Comparison of ENCODE assay signal across 16 cellular contexts in the genomic region with DNA sequence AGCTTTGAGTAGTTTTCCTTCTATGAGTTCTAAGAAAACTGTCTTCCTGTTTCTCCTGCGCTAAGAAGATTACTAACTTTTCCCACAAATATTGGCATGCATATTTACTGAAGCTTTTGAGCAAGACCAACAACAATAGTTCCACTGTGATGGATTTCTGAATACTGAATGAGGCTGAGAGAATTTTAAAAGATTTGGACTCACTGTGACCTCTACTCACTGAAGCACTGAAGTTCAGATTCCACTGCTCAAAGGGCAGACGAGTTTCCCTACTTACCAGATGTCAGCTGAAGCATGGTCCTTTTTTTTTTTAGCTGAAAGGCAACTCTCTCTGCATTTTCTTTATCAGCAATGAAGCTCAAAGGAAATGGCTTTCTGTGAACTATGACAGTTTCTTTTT.
DNase-seq lines count a peak whose midpoint lies in the region; ATAC-seq, FAIRE-seq and TF ChIP-seq lines count a peak whose summit lies in the region.
"Had no signal": no experiment of that assay in that cellular context is flagged by ENCODE, and none has a peak within 500 bp of the region (broad histone marks: within the 10 kb centered on the region; RNA-seq: fewer than 3 reads in every experiment).

No MANE protein-coding gene starts in this region.

- H3K27me3 Mint-ChIP-seq in GM23338 (ENCODE audit: insufficient read depth, low read depth, poor library complexity): no peaks in the 10 kb centered on the region
- H3K27me3 Mint-ChIP-seq: CD4-positive, alpha-beta T cell had no signal

- FAIRE-seq in kidney (lab: Jason Lieb, UNC): no peak
- FAIRE-seq: small intestine had no signal

- intact Hi-C loops in heart left ventricle (cut with DNase I): loop anchor here in 3 of 10 donors (5.0 to 10.0 kb wide), 2 partner anchors 81 to 792 kb away; a partner anchor contains a TSS
- intact Hi-C loops in testis (cut with DNase I; ENCODE audit: low total_unique reads): no loop called here
- intact Hi-C loops in kidney (cut with DNase I): no loop called here

- peak overlapping the region; percentile 32 for H3K9ac ChIP-seq in adipocyte (ENCODE audit: low read length)
- H3K9ac ChIP-seq in kidney (ENCODE audit: low read length in 2 of 2): no peak overlapping the region

- no peaks in the 10 kb centered on the region for H3K79me2 ChIP-seq in GM23338 (replicated peaks; ENCODE audit: insufficient read depth)

- no peaks in the 10 kb centered on the region for H3K36me3 ChIP-seq in GM23338 (ENCODE audit: insufficient read depth)
- H3K36me3 ChIP-seq in adipocyte (ENCODE audit: control insufficient read depth, insufficient read depth, low read length, severe bottlenecking): no peaks in the 10 kb centered on the region
- H3K36me3 ChIP-seq in heart left ventricle: no peaks in the 10 kb centered on the region
- no peaks in the 10 kb centered on the region for H3K36me3 ChIP-seq in testis (ENCODE audit: low read depth, missing control alignments)
- H3K36me3 ChIP-seq in kidney (ENCODE audit: control insufficient read depth in 1 of 2, insufficient read depth in 2 of 2, low read length in 2 of 2): no peaks in the 10 kb centered on the region
- H3K36me3 ChIP-seq: gastroesophageal sphincter had no signal

- H3F3A ChIP-seq in GM23338 (replicated peaks; ENCODE audit: low read depth): no peaks in the 10 kb centered on the region

- TF ChIP-seq POLR2A in heart left ventricle (IDR thresholded peaks at IDR 0.05) (no peak), testis (IDR thresholded peaks at IDR 0.05) (no peak)

- ATAC-seq in GM23338 (peak; percentile 26; the same call in 1 of the 3 replicates), heart left ventricle (peak; percentile 51 to 81 (median 78))
- ATAC-seq: gastroesophageal sphincter had no signal

- H2AFZ ChIP-seq in GM23338: no peak overlapping the region

- H3K27ac Mint-ChIP-seq in GM23338: no peak overlapping the region
- H3K27ac Mint-ChIP-seq: CD4-positive, alpha-beta T cell; memory B cell had no signal

- no peak overlapping the region for H3K4me3 Mint-ChIP-seq in GM23338
- H3K4me3 Mint-ChIP-seq: CD4-positive, alpha-beta T cell; memory B cell had no signal

- H4K20me1 ChIP-seq in GM23338 (replicated peaks; ENCODE audit: insufficient read depth): no peaks in the 10 kb centered on the region

- no peak for TF ChIP-seq CTCF in GM23338 (conservative IDR thresholded peaks at IDR 0.05; ENCODE audit: low read depth in 2 of 2)
- TF ChIP-seq CTCF in heart left ventricle (IDR thresholded peaks at IDR 0.05): no peak
- TF ChIP-seq CTCF in testis (IDR thresholded peaks at IDR 0.05): no peak
- TF ChIP-seq CTCF in kidney (IDR thresholded peaks at IDR 0.05; ENCODE audit: borderline replicate concordance, extremely low read depth, insufficient read depth): no peak

- H3K36me3 Mint-ChIP-seq in GM23338 (ENCODE audit: low read depth): no peaks in the 10 kb centered on the region
- H3K36me3 Mint-ChIP-seq: memory B cell had no signal

- 36 to 41% (median 38%) methylated on average over 2 of the region's 2 CpGs for WGBS in heart left ventricle, 4 donors
- 32 to 39% methylated on average over 2 of the region's 2 CpGs for WGBS in testis, 2 donors

- no peaks in the 10 kb centered on the region for H3K9me2 ChIP-seq in GM23338 (ENCODE audit: insufficient read depth)

- DNase-seq in GM23338 (ENCODE audit: low spot score) (peak; percentile 12), adipocyte (ENCODE audit: low read depth) (peak; percentile 52), heart left ventricle (peak in 1 of 5 donors; percentile 15), pons (ENCODE audit: low spot score) (peak; percentile 74), NCI-H2227 (lab: John Stamatoyannopoulos, UW; ENCODE audit: unreplicated experiment) (no peak), testis (no peak), kidney (no peak)
- DNase-seq in stimulated activated naive CD4-positive, alpha-beta T cell (lab: John Stamatoyannopoulos, UW): no peak
- DNase-seq: activated CD4-positive, alpha-beta T cell treated with anti-CD3 and anti-CD28 coated beads for 4 hours; CD4-positive, alpha-beta T cell; cerebellar nuclear complex; NCI-H446 treated with DMSO at 0.1 percent for 48 hours; SHP77 treated with DMSO at 0.1 percent for 48 hours; small intestine had no signal

- H3K27me3 ChIP-seq in GM23338 (ENCODE audit: insufficient read depth): no peaks in the 10 kb centered on the region
- H3K27me3 ChIP-seq in adipocyte (replicated peaks; ENCODE audit: control insufficient read depth, insufficient read depth, low read length): no peaks in the 10 kb centered on the region
- no peaks in the 10 kb centered on the region for H3K27me3 ChIP-seq in heart left ventricle
- no peaks in the 10 kb centered on the region for H3K27me3 ChIP-seq in testis
- H3K27me3 ChIP-seq: gastroesophageal sphincter had no signal

- no peaks in the 10 kb centered on the region; the same call in 2 of the 3 replicates for H3K9me3 Mint-ChIP-seq in GM23338
- H3K9me3 Mint-ChIP-seq: CD4-positive, alpha-beta T cell; memory B cell had no signal

- H3K9me3 ChIP-seq in adipocyte (ENCODE audit: control insufficient read depth, low read length) (no peaks in the 10 kb centered on the region), heart left ventricle (no peaks in the 10 kb centered on the region), testis (no peaks in the 10 kb centered on the region), kidney (ENCODE audit: control insufficient read depth in 1 of 2, low read length in 2 of 2) (no peaks in the 10 kb centered on the region)
- H3K9me3 ChIP-seq: gastroesophageal sphincter had no signal

- H3K4me3 ChIP-seq in GM23338: no peak overlapping the region
- peak overlapping the region; percentile 21 for H3K4me3 ChIP-seq in adipocyte (ENCODE audit: low read length)
- H3K4me3 ChIP-seq in heart left ventricle: no peak overlapping the region
- no peak overlapping the region for H3K4me3 ChIP-seq in testis
- no peak overlapping the region for H3K4me3 ChIP-seq in kidney (ENCODE audit: low read length in 2 of 2)
- H3K4me3 ChIP-seq: gastroesophageal sphincter had no signal

- H3K4me1 Mint-ChIP-seq in GM23338: peaks cover 18% of the 10 kb centered on the region; the same call in 2 of the 3 replicates
- H3K4me1 Mint-ChIP-seq: memory B cell had no signal

- H3K4me2 ChIP-seq in GM23338: no peak overlapping the region

- H3K27ac ChIP-seq in GM23338 (ENCODE audit: low read depth): no peak overlapping the region
- peak overlapping the region in 8 of 12 donors; percentile 2 to 48 (median 33) for H3K27ac ChIP-seq in heart left ventricle
- no peak overlapping the region for H3K27ac ChIP-seq in testis
- peak overlapping the region in 1 of 2 donors; percentile 5 for H3K27ac ChIP-seq in kidney (ENCODE audit: low read depth in 2 of 2, low read length in 2 of 2)
- H3K27ac ChIP-seq: gastroesophageal sphincter had no signal

- H3K4me1 ChIP-seq in GM23338 (ENCODE audit: insufficient read depth) (peaks cover 17% of the 10 kb centered on the region), adipocyte (ENCODE audit: control insufficient read depth, insufficient read depth, low read length) (peaks cover 39% of the 10 kb centered on the region), heart left ventricle (peaks cover 0 to 36% (median 1%) of the 10 kb centered on the region in 12 donors), testis (no peaks in the 10 kb centered on the region), kidney (ENCODE audit: control insufficient read depth in 1 of 2, insufficient read depth in 1 of 2, low read depth in 1 of 2, low read length in 2 of 2) (no peaks in the 10 kb centered on the region)

TF ChIP-seq in GM23338, 12 proteins besides CTCF, POLR2A, EP300 and RAD21 (continues in another document):
- TF ChIP-seq JUNB (IDR thresholded peaks at IDR 0.05; ENCODE audit: unreplicated experiment) (no peak), NANOG (IDR thresholded peaks at IDR 0.05; ENCODE audit: borderline replicate concordance) (no peak), EZH2 (IDR thresholded peaks at IDR 0.05; ENCODE audit: low read depth, unreplicated experiment) (no peak), CREB1 (CRISPR knock-in tag; IDR thresholded peaks at IDR 0.05; ENCODE audit: low read depth) (no peak), ZNF114 (CRISPR knock-in tag; IDR thresholded peaks at IDR 0.05) (no peak), ZNF331 (CRISPR knock-in tag; IDR thresholded peaks at IDR 0.05; ENCODE audit: low read depth) (no peak), POLR2AphosphoS5 (IDR thresholded peaks at IDR 0.05; ENCODE audit: low read depth) (no peak)

Comparison
In these comparisons a context has a peak if more than half of its experiments do, and no peak if none do; other contexts are left out.
1. DNase-seq: peak in GM23338 (single experiment), adipocyte (single experiment) and pons (single experiment); none in NCI-H2227 (single experiment), testis (single experiment), stimulated activated naive CD4-positive, alpha-beta T cell (0 of 6) and kidney (single experiment).
2. H3K27ac ChIP-seq: peak in heart left ventricle (8 of 12); none in GM23338 (single experiment) and testis (0 of 2).